Comparison of ENCODE assay signal across 8 cellular contexts in genomic region chr10:17348111-17349008, GRCh38.
A peak's percentile ranks its signal among the peaks of the same experiment; 100 is the strongest.
DNase-seq lines count a peak whose midpoint lies in the region; ATAC-seq and TF ChIP-seq lines count a peak whose summit lies in the region.

No MANE protein-coding gene starts in this region.

- H3K4me3 ChIP-seq in RWPE2 (ENCODE audit: severe bottlenecking) = no peak overlapping the region
- peak overlapping the region; percentile 42 for H3K4me3 ChIP-seq in fibroblast of the aortic adventitia (ENCODE audit: low read depth, low read length)

- peak; percentile 73 for DNase-seq in GM03348 (ENCODE audit: low spot score)
- DNase-seq in RWPE2 (ENCODE audit: low spot score) = peak; percentile 93
- peak; percentile 86 for DNase-seq in fibroblast of the aortic adventitia (ENCODE audit: low read depth)
- peak; percentile 81 for DNase-seq in renal cortical epithelial cell (ENCODE audit: low read depth)
- no peak for DNase-seq in NCI-H187 (lab: John Stamatoyannopoulos, UW)
- DNase-seq in NCI-H2107 treated with DMSO at 0.1 percent for 48 hours (lab: John Stamatoyannopoulos, UW; ENCODE audit: unreplicated experiment) = no peak

- no peak for TF ChIP-seq CTCF in RWPE2 (IDR thresholded peaks at IDR 0.05; ENCODE audit: poor library complexity, severe bottlenecking)
- TF ChIP-seq CTCF in fibroblast of the aortic adventitia (IDR thresholded peaks at IDR 0.05; ENCODE audit: insufficient read depth, low read length) = no peak

- peaks cover 31% of the 10 kb centered on the region for H3K4me1 ChIP-seq in RWPE2 (ENCODE audit: insufficient read depth, poor library complexity, severe bottlenecking)

- ATAC-seq in RWPE2 (ENCODE audit: low read depth) = peak; percentile 94
- no peak for ATAC-seq in HG02759 (IDR thresholded peaks at IDR 0.05; ENCODE audit: unreplicated experiment)
- ATAC-seq in HG02798 (IDR thresholded peaks at IDR 0.05; ENCODE audit: poor library complexity, unreplicated experiment) = no peak

- no peaks in the 10 kb centered on the region for H3K9me3 ChIP-seq in RWPE2 (ENCODE audit: severe bottlenecking)

- no peaks in the 10 kb centered on the region for H3K27me3 ChIP-seq in RWPE2 (ENCODE audit: insufficient read depth, poor library complexity, severe bottlenecking)

- peak overlapping the region; percentile 91 for H3K27ac ChIP-seq in RWPE2 (ENCODE audit: poor library complexity, severe bottlenecking)

- no peaks in the 10 kb centered on the region for H3K36me3 ChIP-seq in RWPE2 (ENCODE audit: low read depth)

Comparison
In these comparisons a context has a peak if more than half of its experiments do, and no peak if none do; other contexts are left out.
1. DNase-seq: peak in GM03348 (single experiment), RWPE2 (single experiment), fibroblast of the aortic adventitia (single experiment) and renal cortical epithelial cell (single experiment); none in NCI-H187 (0 of 2) and NCI-H2107 treated with DMSO at 0.1 percent for 48 hours (single experiment).